ENCODE assay signal across 15 cellular contexts in the genomic region with DNA sequence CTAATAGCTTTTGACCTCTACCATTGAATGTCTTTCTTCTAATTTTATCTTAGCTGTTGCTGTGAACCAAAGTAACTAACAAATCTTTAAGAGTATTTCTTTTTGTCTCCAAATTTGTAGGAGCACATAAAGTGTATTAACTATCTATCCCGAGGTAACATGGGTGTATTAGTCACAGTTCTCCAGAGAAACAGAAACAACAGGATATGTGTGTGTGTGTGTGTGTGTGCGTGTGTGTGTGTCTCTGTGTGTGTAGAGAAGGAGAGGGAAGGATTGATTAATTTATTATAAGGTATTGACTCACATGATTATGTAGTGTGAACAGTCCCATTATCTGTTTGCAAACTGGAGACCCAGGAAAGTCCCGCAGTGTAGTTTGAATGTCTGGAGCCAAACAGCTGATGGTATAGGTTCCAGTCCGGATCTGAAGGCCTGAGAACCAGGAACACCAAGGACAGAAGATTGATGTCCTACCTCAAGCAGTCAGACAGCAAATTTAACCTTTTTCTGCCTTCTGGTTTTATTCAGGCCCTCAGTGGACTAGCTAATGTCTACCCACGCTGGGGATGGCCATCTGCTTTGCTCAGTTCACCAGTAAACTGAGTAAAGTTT. TPM values are rescaled to one million over a fixed set of nuclear protein-coding genes. Genes with fewer than 3 reads are reported as not detected.
DNase-seq lines count a peak whose midpoint lies in the region; ATAC-seq and TF ChIP-seq lines count a peak whose summit lies in the region.
"Had no signal": no experiment of that assay in that cellular context is flagged by ENCODE, and none has a peak within 500 bp of the region (broad histone marks: within the 10 kb centered on the region; RNA-seq: fewer than 3 reads in every experiment).

No MANE protein-coding gene starts in this region.

- H3K9me3 Mint-ChIP-seq in neural crest cell (peaks cover 3% of the 10 kb centered on the region), mesothelial cell of epicardium (peaks cover 9% of the 10 kb centered on the region)
- H3K9me3 Mint-ChIP-seq: activated naive CD8-positive, alpha-beta T cell treated with anti-CD3 and anti-CD28 coated beads, Interleukin-2, amount 50 U/mL, for 24 hours; dendritic cell treated with granulocyte-macrophage colony-stimulating factor and Interleukin-4, amounts not matched to agents 40 ng/mL and 50 ng/mL, for 4 days had no signal

- H3K4me1 Mint-ChIP-seq in T-helper 17 cell (peaks cover 58% of the 10 kb centered on the region), neural crest cell (peaks cover 53% of the 10 kb centered on the region), mesothelial cell of epicardium (peaks cover 33% of the 10 kb centered on the region)

- no peaks in the 10 kb centered on the region for H3K9me3 ChIP-seq in T-helper 17 cell (ENCODE audit: control insufficient read depth, low read length, poor library complexity, severe bottlenecking)
- H3K9me3 ChIP-seq: transverse colon had no signal

- H3K4me3 Mint-ChIP-seq in T-helper 17 cell (no peak overlapping the region), neural crest cell (no peak overlapping the region), mesothelial cell of epicardium (no peak overlapping the region)
- H3K4me3 Mint-ChIP-seq: activated naive CD8-positive, alpha-beta T cell treated with anti-CD3 and anti-CD28 coated beads, Interleukin-2, amount 50 U/mL, for 24 hours; dendritic cell treated with granulocyte-macrophage colony-stimulating factor and Interleukin-4, amounts not matched to agents 40 ng/mL and 50 ng/mL, for 4 days; naive B cell had no signal

- H3K27me3 Mint-ChIP-seq in T-helper 17 cell = no peaks in the 10 kb centered on the region
- H3K27me3 Mint-ChIP-seq in neural crest cell (ENCODE audit: low read depth) = no peaks in the 10 kb centered on the region
- H3K27me3 Mint-ChIP-seq in mesothelial cell of epicardium (ENCODE audit: low read depth) = no peaks in the 10 kb centered on the region
- H3K27me3 Mint-ChIP-seq: activated naive CD8-positive, alpha-beta T cell treated with anti-CD3 and anti-CD28 coated beads, Interleukin-2, amount 50 U/mL, for 24 hours; dendritic cell treated with granulocyte-macrophage colony-stimulating factor and Interleukin-4, amounts not matched to agents 40 ng/mL and 50 ng/mL, for 4 days; naive B cell had no signal

- no peak for ATAC-seq in T-helper 17 cell
- ATAC-seq in HG02642 (IDR thresholded peaks at IDR 0.05; ENCODE audit: poor library complexity, unreplicated experiment) = no peak
- no peak for ATAC-seq in HG02852 (IDR thresholded peaks at IDR 0.05; ENCODE audit: unreplicated experiment)
- ATAC-seq: activated naive CD8-positive, alpha-beta T cell treated with anti-CD3 and anti-CD28 coated beads, Interleukin-2, amount 50 U/mL, for 24 hours had no signal

- DNase-seq in H4 (ENCODE audit: low spot score) (peak; percentile 14), T-helper 17 cell (no peak), epithelial cell of prostate (ENCODE audit: low read depth, low spot score) (peak; percentile 34), neural crest cell (ENCODE audit: low read depth, low spot score) (no peak), mesothelial cell of epicardium (ENCODE audit: low spot score in 2 of 2, unreplicated experiment in 2 of 2) (no peak)
- no peak for DNase-seq in activated CD4-positive, alpha-beta T cell treated with anti-CD3 and anti-CD28 coated beads, Interleukin-2, amount 50 U/mL, for 48 hours
- DNase-seq: activated naive CD8-positive, alpha-beta T cell treated with anti-CD3 and anti-CD28 coated beads, Interleukin-2, amount 50 U/mL, for 24 hours; glutamatergic neuron; naive B cell; NCI-H1436 treated with DMSO at 0.1 percent for 48 hours; NCI-H446 treated with DMSO at 0.1 percent for 48 hours; transverse colon had no signal

- peak overlapping the region; percentile 39 for H3K27ac Mint-ChIP-seq in T-helper 17 cell
- peak overlapping the region; percentile 31 for H3K27ac Mint-ChIP-seq in neural crest cell (ENCODE audit: unreplicated experiment)
- no peak overlapping the region for H3K27ac Mint-ChIP-seq in mesothelial cell of epicardium
- H3K27ac Mint-ChIP-seq: activated naive CD8-positive, alpha-beta T cell treated with anti-CD3 and anti-CD28 coated beads, Interleukin-2, amount 50 U/mL, for 24 hours; dendritic cell treated with granulocyte-macrophage colony-stimulating factor and Interleukin-4, amounts not matched to agents 40 ng/mL and 50 ng/mL, for 4 days; naive B cell had no signal

- H3K27ac ChIP-seq in epithelial cell of prostate = no peak overlapping the region
- H3K27ac ChIP-seq: transverse colon had no signal

- TF ChIP-seq CTCF in neural crest cell (conservative IDR thresholded peaks at IDR 0.05) (no peak), mesothelial cell of epicardium (IDR thresholded peaks at IDR 0.05; ENCODE audit: unreplicated experiment) (no peak)

- H3K36me3 Mint-ChIP-seq in T-helper 17 cell (ENCODE audit: low read depth) (peaks cover 5% of the 10 kb centered on the region), neural crest cell (ENCODE audit: low read depth) (peaks cover 12% of the 10 kb centered on the region), mesothelial cell of epicardium (no peaks in the 10 kb centered on the region)
- H3K36me3 Mint-ChIP-seq: naive B cell had no signal

RNA-seq across cellular contexts. Expression of gene G2E3, which starts 14.4 kb away (rescaled TPM):
- total RNA-seq in H4 (2014; rRNA removed; shearing (Covaris generic)) = 16.2 and 18.5 TPM in 2 replicates
- 10 to 100 TPM; 25.0 to 27.7 TPM for total RNA-seq in T-helper 17 cell
- total RNA-seq in neural crest cell = 46.5 and 47.3 TPM in 2 replicates
- total RNA-seq in mesothelial cell of epicardium = 34.3 to 39.3 TPM (median 36.4 TPM) in 3 replicates

RNA-seq across cellular contexts. Expression of gene SCFD1, which starts 48.8 kb away (rescaled TPM):
- total RNA-seq in H4 (2014; rRNA removed; shearing (Covaris generic)) = 74.7 and 74.9 TPM in 2 replicates
- total RNA-seq in T-helper 17 cell (10 to 100 TPM; 77.3 to 98.0 TPM), neural crest cell (62.9 and 63.4 TPM in 2 replicates), mesothelial cell of epicardium (94.6 to 103 TPM (median 99.4 TPM) in 3 replicates)

Comparison
In these comparisons a context has a peak if more than half of its experiments do, and no peak if none do; other contexts are left out.
1. DNase-seq: peak in H4 (single experiment) and epithelial cell of prostate (single experiment); none in T-helper 17 cell (0 of 3), neural crest cell (single experiment), activated CD4-positive, alpha-beta T cell treated with anti-CD3 and anti-CD28 coated beads, Interleukin-2, amount 50 U/mL, for 48 hours (0 of 2) and mesothelial cell of epicardium (0 of 2).